In genomic region chr12:100138048-100138907, GRCh38 we compare ENCODE assay signal across 9 cellular contexts. TPM values are rescaled to one million over a fixed set of nuclear protein-coding genes. Genes with fewer than 3 reads are reported as not detected.
DNase-seq lines count a peak whose midpoint lies in the region; ATAC-seq, FAIRE-seq and TF ChIP-seq lines count a peak whose summit lies in the region.
"Had no signal": no experiment of that assay in that cellular context is flagged by ENCODE, and none has a peak within 500 bp of the region (broad histone marks: within the 10 kb centered on the region; RNA-seq: fewer than 3 reads in every experiment).

No MANE protein-coding gene starts in this region.

- TF ChIP-seq CTCF in SU-DHL-6 (IDR thresholded peaks at IDR 0.05; ENCODE audit: insufficient read depth, low read length, poor library complexity, severe bottlenecking) = peak; percentile 50
- peak; percentile 9 for TF ChIP-seq CTCF in kidney (IDR thresholded peaks at IDR 0.05; ENCODE audit: borderline replicate concordance, extremely low read depth, insufficient read depth)

- H3K4me1 ChIP-seq in kidney (ENCODE audit: control insufficient read depth in 1 of 2, insufficient read depth in 1 of 2, low read depth in 1 of 2, low read length in 2 of 2) = peaks cover 6 to 10% of the 10 kb centered on the region in 2 donors

- DNase-seq in GM03348 (ENCODE audit: low spot score) = peak; percentile 20
- DNase-seq in H54 (ENCODE audit: insufficient read length, low spot score) = no peak
- no peak for DNase-seq in kidney
- no peak for DNase-seq in NCI-H2107 (lab: John Stamatoyannopoulos, UW)

- H3K9me3 ChIP-seq in SU-DHL-6 (ENCODE audit: insufficient read depth, low read length) (no peaks in the 10 kb centered on the region), kidney (ENCODE audit: control insufficient read depth in 1 of 2, low read length in 2 of 2) (no peaks in the 10 kb centered on the region)

- no peaks in the 10 kb centered on the region for H3K27me3 ChIP-seq in SU-DHL-6 (ENCODE audit: low read length)

- H3K4me3 ChIP-seq in SU-DHL-6 (ENCODE audit: insufficient read depth, low read length, poor library complexity, severe bottlenecking) = no peak overlapping the region
- H3K4me3 ChIP-seq in kidney (ENCODE audit: low read length in 2 of 2) = peak overlapping the region in 1 of 2 donors; percentile 3
- H3K4me3 ChIP-seq: SK-N-MC had no signal

- peaks cover 18% of the 10 kb centered on the region for H3K79me2 ChIP-seq in SU-DHL-6 (ENCODE audit: insufficient read depth, low read length)

- FAIRE-seq in H54 (lab: Jason Lieb, UNC) (peak; percentile 57), kidney (lab: Jason Lieb, UNC) (no peak)

- intact Hi-C loops in kidney (cut with DNase I) = no loop called here

- H3K9me2 ChIP-seq in SU-DHL-6 (replicated peaks; ENCODE audit: insufficient read depth, low read length) = no peaks in the 10 kb centered on the region

- H3K27ac ChIP-seq in SU-DHL-6 (ENCODE audit: low read depth, low read length) = no peak overlapping the region
- no peak overlapping the region for H3K27ac ChIP-seq in kidney (ENCODE audit: low read depth in 2 of 2, low read length in 2 of 2)
- H3K27ac ChIP-seq: SK-N-MC had no signal

- H3K36me3 ChIP-seq in SU-DHL-6 (ENCODE audit: low read length) = no peaks in the 10 kb centered on the region
- no peaks in the 10 kb centered on the region for H3K36me3 ChIP-seq in kidney (ENCODE audit: control insufficient read depth in 1 of 2, insufficient read depth in 2 of 2, low read length in 2 of 2)

- H4K20me1 ChIP-seq in SU-DHL-6 (ENCODE audit: low read depth, low read length) = peaks cover 7% of the 10 kb centered on the region; the same call in 1 of the 2 replicates

- H3K9ac ChIP-seq in SU-DHL-6 (ENCODE audit: low read length) (no peak overlapping the region), kidney (ENCODE audit: low read length in 2 of 2) (no peak overlapping the region)

- H3K4me2 ChIP-seq in SU-DHL-6 (ENCODE audit: low read depth, low read length, poor library complexity, severe bottlenecking) = no peak overlapping the region

- H3F3A ChIP-seq in SU-DHL-6 (ENCODE audit: insufficient read depth) = no peaks in the 10 kb centered on the region

- TF ChIP-seq POLR2A in H54 (IDR thresholded peaks at IDR 0.05; ENCODE audit: low read depth, low read length) = no peak

- no peak for ATAC-seq in HG02884 (IDR thresholded peaks at IDR 0.05; ENCODE audit: unreplicated experiment)
- no peak for ATAC-seq in GM21528 (IDR thresholded peaks at IDR 0.05; ENCODE audit: low FRiP score, unreplicated experiment)
- no peak for ATAC-seq in GM21737 (IDR thresholded peaks at IDR 0.05; ENCODE audit: unreplicated experiment)

- H2AFZ ChIP-seq in SU-DHL-6 (ENCODE audit: low read depth, low read length, severe bottlenecking) = no peak overlapping the region

RNA-seq across cellular contexts. Expression of gene BLTP3B, which starts 4.4 kb away (rescaled TPM):
- 18.3 TPM for total RNA-seq in kidney
- 9.3 TPM for polyA plus RNA-seq in kidney (ENCODE audit: insufficient read depth, low read depth, low replicate concordance)
